ENCODE assay signal across 1 cellular context in genomic region chr19:49502866-49503581, GRCh38.
TF ChIP-seq lines count a peak whose summit lies in the region.

No MANE protein-coding gene starts in this region.

TF ChIP-seq in K562, 482 proteins besides CTCF, POLR2A, EP300 and RAD21 (continued from another document and continues in another):
- TF ChIP-seq, protein P1, sequence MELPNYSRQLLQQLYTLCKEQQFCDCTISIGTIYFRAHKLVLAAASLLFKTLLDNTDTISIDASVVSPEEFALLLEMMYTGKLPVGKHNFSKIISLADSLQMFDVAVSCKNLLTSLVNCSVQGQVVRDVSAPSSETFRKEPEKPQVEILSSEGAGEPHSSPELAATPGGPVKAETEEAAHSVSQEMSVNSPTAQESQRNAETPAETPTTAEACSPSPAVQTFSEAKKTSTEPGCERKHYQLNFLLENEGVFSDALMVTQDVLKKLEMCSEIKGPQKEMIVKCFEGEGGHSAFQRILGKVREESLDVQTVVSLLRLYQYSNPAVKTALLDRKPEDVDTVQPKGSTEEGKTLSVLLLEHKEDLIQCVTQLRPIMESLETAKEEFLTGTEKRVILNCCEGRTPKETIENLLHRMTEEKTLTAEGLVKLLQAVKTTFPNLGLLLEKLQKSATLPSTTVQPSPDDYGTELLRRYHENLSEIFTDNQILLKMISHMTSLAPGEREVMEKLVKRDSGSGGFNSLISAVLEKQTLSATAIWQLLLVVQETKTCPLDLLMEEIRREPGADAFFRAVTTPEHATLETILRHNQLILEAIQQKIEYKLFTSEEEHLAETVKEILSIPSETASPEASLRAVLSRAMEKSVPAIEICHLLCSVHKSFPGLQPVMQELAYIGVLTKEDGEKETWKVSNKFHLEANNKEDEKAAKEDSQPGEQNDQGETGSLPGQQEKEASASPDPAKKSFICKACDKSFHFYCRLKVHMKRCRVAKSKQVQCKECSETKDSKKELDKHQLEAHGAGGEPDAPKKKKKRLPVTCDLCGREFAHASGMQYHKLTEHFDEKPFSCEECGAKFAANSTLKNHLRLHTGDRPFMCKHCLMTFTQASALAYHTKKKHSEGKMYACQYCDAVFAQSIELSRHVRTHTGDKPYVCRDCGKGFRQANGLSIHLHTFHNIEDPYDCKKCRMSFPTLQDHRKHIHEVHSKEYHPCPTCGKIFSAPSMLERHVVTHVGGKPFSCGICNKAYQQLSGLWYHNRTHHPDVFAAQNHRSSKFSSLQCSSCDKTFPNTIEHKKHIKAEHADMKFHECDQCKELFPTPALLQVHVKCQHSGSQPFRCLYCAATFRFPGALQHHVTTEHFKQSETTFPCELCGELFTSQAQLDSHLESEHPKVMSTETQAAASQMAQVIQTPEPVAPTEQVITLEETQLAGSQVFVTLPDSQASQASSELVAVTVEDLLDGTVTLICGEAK (IDR thresholded peaks at IDR 0.05), result no peak
- TF ChIP-seq, protein P1 (CRISPR knock-in tag; IDR thresholded peaks at IDR 0.05), result no peak
- peak; percentile 66; the same call in 1 of the 2 replicates for TF ChIP-seq STAG1 (CRISPR knock-in tag; IDR thresholded peaks at IDR 0.05; ENCODE audit: borderline replicate concordance)
- TF ChIP-seq THAP7 (CRISPR knock-in tag; IDR thresholded peaks at IDR 0.05), result no peak
- TF ChIP-seq ZNF384 (IDR thresholded peaks at IDR 0.05; ENCODE audit: low read depth, low read length), result peak; percentile 57
- peak; percentile 73 for TF ChIP-seq DEAF1 (CRISPR knock-in tag; IDR thresholded peaks at IDR 0.05)
- peak in 1 of 2 experiments; percentile 33; a peak in 1 of 4 replicates for TF ChIP-seq ARNT (IDR thresholded peaks at IDR 0.05)
- no peak for TF ChIP-seq MAFK (IDR thresholded peaks at IDR 0.05; ENCODE audit: low read length)
- TF ChIP-seq SMC3 (conservative IDR thresholded peaks at IDR 0.05; ENCODE audit: insufficient read depth, low read depth, low read length), result peak; percentile 80
- TF ChIP-seq RBM25 (IDR thresholded peaks at IDR 0.05; ENCODE audit: low read depth, low read length, severe bottlenecking), result peak; percentile 22
- TF ChIP-seq ETV5 (CRISPR knock-in tag; IDR thresholded peaks at IDR 0.05; ENCODE audit: low read depth), result peak; percentile 52; the same call in 1 of the 2 replicates
- TF ChIP-seq, protein P2, sequence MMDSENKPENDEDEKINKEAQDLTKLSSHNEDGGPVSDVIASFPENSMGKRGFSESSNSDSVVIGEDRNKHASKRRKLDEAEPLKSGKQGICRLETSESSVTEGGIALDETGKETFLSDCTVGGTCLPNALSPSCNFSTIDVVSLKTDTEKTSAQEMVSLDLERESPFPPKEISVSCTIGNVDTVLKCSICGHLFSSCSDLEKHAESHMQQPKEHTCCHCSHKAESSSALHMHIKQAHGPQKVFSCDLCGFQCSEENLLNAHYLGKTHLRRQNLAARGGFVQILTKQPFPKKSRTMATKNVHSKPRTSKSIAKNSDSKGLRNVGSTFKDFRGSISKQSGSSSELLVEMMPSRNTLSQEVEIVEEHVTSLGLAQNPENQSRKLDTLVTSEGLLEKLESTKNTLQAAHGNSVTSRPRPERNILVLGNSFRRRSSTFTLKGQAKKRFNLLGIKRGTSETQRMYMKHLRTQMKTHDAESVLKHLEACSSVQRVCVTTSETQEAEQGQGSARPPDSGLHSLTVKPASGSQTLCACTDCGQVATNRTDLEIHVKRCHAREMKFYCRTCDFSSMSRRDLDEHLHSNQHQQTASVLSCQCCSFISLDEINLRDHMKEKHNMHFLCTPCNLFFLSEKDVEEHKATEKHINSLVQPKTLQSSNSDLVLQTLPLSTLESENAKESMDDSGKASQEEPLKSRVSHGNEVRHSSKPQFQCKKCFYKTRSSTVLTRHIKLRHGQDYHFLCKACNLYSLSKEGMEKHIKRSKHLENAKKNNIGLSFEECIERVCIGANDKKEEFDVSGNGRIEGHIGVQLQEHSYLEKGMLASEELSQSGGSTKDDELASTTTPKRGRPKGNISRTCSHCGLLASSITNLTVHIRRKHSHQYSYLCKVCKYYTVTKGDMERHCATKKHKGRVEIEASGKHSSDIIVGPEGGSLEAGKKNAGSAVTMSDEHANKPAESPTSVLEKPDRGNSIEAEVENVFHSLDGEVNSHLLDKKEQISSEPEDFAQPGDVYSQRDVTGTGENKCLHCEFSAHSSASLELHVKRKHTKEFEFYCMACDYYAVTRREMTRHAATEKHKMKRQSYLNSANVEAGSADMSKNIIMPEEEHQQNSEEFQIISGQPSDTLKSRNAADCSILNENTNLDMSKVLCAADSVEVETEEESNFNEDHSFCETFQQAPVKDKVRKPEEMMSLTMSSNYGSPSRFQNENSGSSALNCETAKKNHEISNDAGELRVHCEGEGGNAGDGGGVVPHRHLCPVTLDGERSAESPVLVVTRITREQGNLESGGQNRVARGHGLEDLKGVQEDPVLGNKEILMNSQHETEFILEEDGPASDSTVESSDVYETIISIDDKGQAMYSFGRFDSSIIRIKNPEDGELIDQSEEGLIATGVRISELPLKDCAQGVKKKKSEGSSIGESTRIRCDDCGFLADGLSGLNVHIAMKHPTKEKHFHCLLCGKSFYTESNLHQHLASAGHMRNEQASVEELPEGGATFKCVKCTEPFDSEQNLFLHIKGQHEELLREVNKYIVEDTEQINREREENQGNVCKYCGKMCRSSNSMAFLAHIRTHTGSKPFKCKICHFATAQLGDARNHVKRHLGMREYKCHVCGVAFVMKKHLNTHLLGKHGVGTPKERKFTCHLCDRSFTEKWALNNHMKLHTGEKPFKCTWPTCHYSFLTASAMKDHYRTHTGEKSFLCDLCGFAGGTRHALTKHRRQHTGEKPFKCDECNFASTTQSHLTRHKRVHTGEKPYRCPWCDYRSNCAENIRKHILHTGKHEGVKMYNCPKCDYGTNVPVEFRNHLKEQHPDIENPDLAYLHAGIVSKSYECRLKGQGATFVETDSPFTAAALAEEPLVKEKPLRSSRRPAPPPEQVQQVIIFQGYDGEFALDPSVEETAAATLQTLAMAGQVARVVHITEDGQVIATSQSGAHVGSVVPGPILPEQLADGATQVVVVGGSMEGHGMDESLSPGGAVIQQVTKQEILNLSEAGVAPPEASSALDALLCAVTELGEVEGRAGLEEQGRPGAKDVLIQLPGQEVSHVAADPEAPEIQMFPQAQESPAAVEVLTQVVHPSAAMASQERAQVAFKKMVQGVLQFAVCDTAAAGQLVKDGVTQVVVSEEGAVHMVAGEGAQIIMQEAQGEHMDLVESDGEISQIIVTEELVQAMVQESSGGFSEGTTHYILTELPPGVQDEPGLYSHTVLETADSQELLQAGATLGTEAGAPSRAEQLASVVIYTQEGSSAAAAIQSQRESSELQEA (IDR thresholded peaks at IDR 0.05; ENCODE audit: low read depth), result no peak
- no peak for TF ChIP-seq HDAC1 (IDR thresholded peaks at IDR 0.05)
- TF ChIP-seq TCF7L2 (IDR thresholded peaks at IDR 0.05; ENCODE audit: low read depth, low read length), result no peak
- TF ChIP-seq, protein P3, sequence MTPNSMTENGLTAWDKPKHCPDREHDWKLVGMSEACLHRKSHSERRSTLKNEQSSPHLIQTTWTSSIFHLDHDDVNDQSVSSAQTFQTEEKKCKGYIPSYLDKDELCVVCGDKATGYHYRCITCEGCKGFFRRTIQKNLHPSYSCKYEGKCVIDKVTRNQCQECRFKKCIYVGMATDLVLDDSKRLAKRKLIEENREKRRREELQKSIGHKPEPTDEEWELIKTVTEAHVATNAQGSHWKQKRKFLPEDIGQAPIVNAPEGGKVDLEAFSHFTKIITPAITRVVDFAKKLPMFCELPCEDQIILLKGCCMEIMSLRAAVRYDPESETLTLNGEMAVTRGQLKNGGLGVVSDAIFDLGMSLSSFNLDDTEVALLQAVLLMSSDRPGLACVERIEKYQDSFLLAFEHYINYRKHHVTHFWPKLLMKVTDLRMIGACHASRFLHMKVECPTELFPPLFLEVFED (CRISPR knock-in tag; conservative IDR thresholded peaks at IDR 0.05), result no peak
- TF ChIP-seq ZNF197 (CRISPR knock-in tag; IDR thresholded peaks at IDR 0.05; ENCODE audit: low read depth), result no peak
- TF ChIP-seq, protein P4, sequence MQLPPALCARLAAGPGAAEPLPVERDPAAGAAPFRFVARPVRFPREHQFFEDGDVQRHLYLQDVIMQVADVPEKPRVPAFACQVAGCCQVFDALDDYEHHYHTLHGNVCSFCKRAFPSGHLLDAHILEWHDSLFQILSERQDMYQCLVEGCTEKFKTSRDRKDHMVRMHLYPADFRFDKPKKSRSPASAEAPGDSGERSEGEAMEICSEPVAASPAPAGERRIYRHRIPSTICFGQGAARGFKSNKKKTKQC (CRISPR knock-in tag; IDR thresholded peaks at IDR 0.05), result peak; percentile 26; the same call in 1 of the 2 replicates
- TF ChIP-seq, protein P5, sequence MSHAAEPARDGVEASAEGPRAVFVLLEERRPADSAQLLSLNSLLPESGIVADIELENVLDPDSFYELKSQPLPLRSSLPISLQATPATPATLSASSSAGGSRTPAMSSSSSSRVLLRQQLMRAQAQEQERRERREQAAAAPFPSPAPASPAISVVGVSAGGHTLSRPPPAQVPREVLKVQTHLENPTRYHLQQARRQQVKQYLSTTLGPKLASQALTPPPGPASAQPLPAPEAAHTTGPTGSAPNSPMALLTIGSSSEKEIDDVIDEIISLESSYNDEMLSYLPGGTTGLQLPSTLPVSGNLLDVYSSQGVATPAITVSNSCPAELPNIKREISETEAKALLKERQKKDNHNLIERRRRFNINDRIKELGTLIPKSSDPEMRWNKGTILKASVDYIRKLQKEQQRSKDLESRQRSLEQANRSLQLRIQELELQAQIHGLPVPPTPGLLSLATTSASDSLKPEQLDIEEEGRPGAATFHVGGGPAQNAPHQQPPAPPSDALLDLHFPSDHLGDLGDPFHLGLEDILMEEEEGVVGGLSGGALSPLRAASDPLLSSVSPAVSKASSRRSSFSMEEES (CRISPR knock-in tag; IDR thresholded peaks at IDR 0.05), result no peak
- 0 out of 2 replicates have a peak, but pooled peaks have one; percentile 52 for TF ChIP-seq HDGF (IDR thresholded peaks at IDR 0.05)
- TF ChIP-seq CC2D1A (IDR thresholded peaks at IDR 0.05), result peak; percentile 70; the same call in 1 of the 2 replicates
- TF ChIP-seq ZNF77 (CRISPR knock-in tag; IDR thresholded peaks at IDR 0.05), result no peak
- TF ChIP-seq ZNF212 (CRISPR knock-in tag; IDR thresholded peaks at IDR 0.05), result no peak
- TF ChIP-seq CTCFL (IDR thresholded peaks at IDR 0.05; ENCODE audit: borderline replicate concordance, insufficient read depth, low read depth, low read length, poor library complexity, severe bottlenecking), result peak; percentile 26
- TF ChIP-seq DIDO1 (tag; IDR thresholded peaks at IDR 0.05; ENCODE audit: low read depth), result no peak
- TF ChIP-seq MTA2 (IDR thresholded peaks at IDR 0.05; ENCODE audit: low read depth), result 0 out of 2 replicates have a peak, but pooled peaks have one; percentile 3
- TF ChIP-seq ZNF586 (CRISPR knock-in tag; conservative IDR thresholded peaks at IDR 0.05), result no peak
- no peak for TF ChIP-seq EGR1 (conservative IDR thresholded peaks at IDR 0.05)
- peak; percentile 31 for TF ChIP-seq RBBP5 (IDR thresholded peaks at IDR 0.05; ENCODE audit: borderline replicate concordance, insufficient read depth, low read length, poor library complexity, severe bottlenecking)
